In genomic region chr18:49859006-49859359, GRCh38 we compare ENCODE assay signal across 12 cellular contexts. TPM values are rescaled to one million over a fixed set of nuclear protein-coding genes. Genes with fewer than 3 reads are reported as not detected.
DNase-seq lines count a peak whose midpoint lies in the region; ATAC-seq, FAIRE-seq and TF ChIP-seq lines count a peak whose summit lies in the region.
"Had no signal": no experiment of that assay in that cellular context is flagged by ENCODE, and none has a peak within 500 bp of the region (broad histone marks: within the 10 kb centered on the region; RNA-seq: fewer than 3 reads in every experiment).

No MANE protein-coding gene starts in this region.

- in situ Hi-C loops in GM12878 (cut with MboI): loop anchor here (5.0 kb wide), 3 partner anchors 302 to 1182 kb away; no protein-coding TSS in a partner anchor

- SMC1A ChIA-PET in GM12878 (lab: Charles Lee; ENCODE audit: uncharacterized antibody, unreplicated experiment): interaction anchor here (0.6 to 8.7 kb wide), 19 partner anchors 14 to 1184 kb away, joined by 3 to 63 read pairs (median 3); partner anchors contain the start of gene C18orf32

- no peak for DNase-seq in HFFc6
- no peak for DNase-seq in GM12878 (ENCODE audit: low read depth, low spot score)
- DNase-seq in stomach: peak; percentile 78
- no peak for DNase-seq in GM19238 (ENCODE audit: insufficient read length, low spot score)
- DNase-seq in hepatic stellate cell (ENCODE audit: low spot score): no peak

- H3K4me3 ChIP-seq in GM12878 (no peak overlapping the region), liver (ENCODE audit: low read depth in 1 of 3, low read length in 3 of 3) (no peak overlapping the region), stomach (no peak overlapping the region)
- H3K4me3 ChIP-seq: BLaER1 treated with 17β-estradiol and CSF1 and Interleukin-3, amounts not matched to agents 10 nM and 100 nM had no signal

- 31% methylated on average over 6 of the region's 6 CpGs for WGBS in GM12878 (ENCODE audit: insufficient coverage, insufficient replicate concordance, low lambda C conversion rate, missing lambda C conversion rate)
- whole genome bisulfite sequencing in liver: 21% methylated on average over 6 of the region's 6 CpGs
- WGBS in stomach, 5 donors: 24 to 43% (median 33%) methylated on average over 6 of the region's 6 CpGs

- CTCF ChIA-PET in GM12878 (lab: Yijun Ruan, JAX): interaction anchor here (0.6 to 10.0 kb wide), 30 partner anchors 8 to 569 kb away, joined by 3 to 177 read pairs (median 4); no protein-coding TSS in a partner anchor

- TF ChIP-seq CTCF in HFFc6 (IDR thresholded peaks at IDR 0.05) (peak; percentile 5), GM12878 (IDR thresholded peaks at IDR 0.05 in 2 of 3, conservative IDR thresholded peaks at IDR 0.05 in 1 of 3; ENCODE audit: control insufficient read depth in 2 of 3, extremely low read depth in 1 of 3, insufficient read depth in 1 of 3, low read depth in 3 of 3, low read length in 3 of 3) (no peak), liver (IDR thresholded peaks at IDR 0.05; ENCODE audit: low read depth, low read length, missing input control) (no peak), stomach (IDR thresholded peaks at IDR 0.05) (no peak)

- no peak overlapping the region for H2AFZ ChIP-seq in GM12878 (ENCODE audit: control insufficient read depth, low read depth, low read length)

- H3K9me3 ChIP-seq in GM12878 (replicated peaks; ENCODE audit: control insufficient read depth, insufficient read depth, low read length) (no peaks in the 10 kb centered on the region), liver (ENCODE audit: control insufficient read depth in 4 of 4, low read length in 3 of 4) (no peaks in the 10 kb centered on the region), stomach (no peaks in the 10 kb centered on the region)
- H3K9me3 ChIP-seq: BLaER1 treated with 17β-estradiol and CSF1 and Interleukin-3, amounts not matched to agents 10 nM and 100 nM; neutrophil had no signal

- H3K36me3 ChIP-seq in GM12878 (ENCODE audit: control insufficient read depth in 2 of 2, insufficient read depth in 2 of 2, low read length in 1 of 2) (no peaks in the 10 kb centered on the region), liver (ENCODE audit: control insufficient read depth in 4 of 4, insufficient read depth in 3 of 4, low read depth in 1 of 4, low read length in 3 of 4) (no peaks in the 10 kb centered on the region), stomach (no peaks in the 10 kb centered on the region)
- H3K36me3 ChIP-seq: BLaER1 treated with 17β-estradiol and CSF1 and Interleukin-3, amounts not matched to agents 10 nM and 100 nM; neutrophil had no signal

- RAD21 ChIA-PET in GM12878 (lab: Charles Lee; ENCODE audit: unreplicated experiment): interaction anchor here (0.9 to 3.2 kb wide), 14 partner anchors 10 to 498 kb away, joined by 3 to 26 read pairs (median 4); no protein-coding TSS in a partner anchor

- H3K4me1 ChIP-seq in GM12878 (ENCODE audit: control insufficient read depth, insufficient read depth, low read length) (no peaks in the 10 kb centered on the region), liver (ENCODE audit: control insufficient read depth in 4 of 4, insufficient read depth in 4 of 4, low read length in 3 of 4) (peaks cover 0 to 21% (median 13%) of the 10 kb centered on the region in 4 donors), stomach (peaks cover 0 to 23% (median 17%) of the 10 kb centered on the region in 4 donors)

- H3K27ac Mint-ChIP-seq in HFFc6: no peak overlapping the region
- H3K27ac Mint-ChIP-seq: activated CD4-positive, alpha-beta memory T cell treated with anti-CD3 and anti-CD28 coated beads for 36 hours; stimulated activated memory B cell treated with anti-CD40 and anti-IgM and Interleukin-4, amounts not matched to agents 10 μg/mL and 1 μg/mL and 100 μg/mL, for 72 hours had no signal

- POLR2A ChIA-PET in GM12878 (lab: Charles Lee): no interaction called here

- no peak overlapping the region for H3K4me3 Mint-ChIP-seq in HFFc6
- H3K4me3 Mint-ChIP-seq: activated CD4-positive, alpha-beta memory T cell treated with anti-CD3 and anti-CD28 coated beads for 36 hours; stimulated activated memory B cell treated with anti-CD40 and anti-IgM and Interleukin-4, amounts not matched to agents 10 μg/mL and 1 μg/mL and 100 μg/mL, for 72 hours had no signal

- TF ChIP-seq POLR2A in GM12878 (IDR thresholded peaks at IDR 0.05; ENCODE audit: low read depth, low read length) (no peak), stomach (IDR thresholded peaks at IDR 0.05) (no peak)

- H3K27me3 ChIP-seq in GM12878 (replicated peaks in 1 of 2; ENCODE audit: control insufficient read depth in 2 of 2, insufficient read depth in 2 of 2, low read length in 1 of 2) (no peaks in the 10 kb centered on the region; a peak in 1 of 4 replicates), liver (ENCODE audit: control insufficient read depth in 4 of 4, insufficient read depth in 4 of 4, low read length in 3 of 4) (no peaks in the 10 kb centered on the region), stomach (no peaks in the 10 kb centered on the region)
- H3K27me3 ChIP-seq: BLaER1 treated with 17β-estradiol and CSF1 and Interleukin-3, amounts not matched to agents 10 nM and 100 nM; neutrophil had no signal

- no peaks in the 10 kb centered on the region; the same call in 1 of the 2 replicates for H4K20me1 ChIP-seq in GM12878 (ENCODE audit: control insufficient read depth, insufficient read depth)
- H4K20me1 ChIP-seq: BLaER1 treated with 17β-estradiol and CSF1 and Interleukin-3, amounts not matched to agents 10 nM and 100 nM had no signal

- intact Hi-C loops in GM12878 (cut with micrococcal nuclease; ENCODE audit: unreplicated experiment) (loop anchor here (2.0 to 5.0 kb wide), 3 partner anchors 72 to 1182 kb away; no protein-coding TSS in a partner anchor), stomach (cut with DNase I; ENCODE audit: low total_unique reads) (no loop called here)

- BruUV-seq in GM12878 (replicated peaks; lab: Mats Ljungman, UMichigan): no TSS peak

- FAIRE-seq in GM12878 (lab: Jason Lieb, UNC): no peak
- FAIRE-seq: colon had no signal

- no peak overlapping the region for H3K4me2 ChIP-seq in GM12878 (ENCODE audit: control insufficient read depth, insufficient read depth)

- H3K4me1 Mint-ChIP-seq in HFFc6 (ENCODE audit: low read depth): peaks cover 7% of the 10 kb centered on the region
- H3K4me1 Mint-ChIP-seq: stimulated activated memory B cell treated with anti-CD40 and anti-IgM and Interleukin-4, amounts not matched to agents 10 μg/mL and 1 μg/mL and 100 μg/mL, for 72 hours had no signal

- ATAC-seq in GM12878 (peak; percentile 21), GM18498 (IDR thresholded peaks at IDR 0.05; ENCODE audit: unreplicated experiment) (no peak)
- ATAC-seq: stimulated activated memory B cell treated with anti-CD40 and anti-IgM and Interleukin-4, amounts not matched to agents 10 μg/mL and 1 μg/mL and 100 μg/mL, for 72 hours had no signal

- no peaks in the 10 kb centered on the region for H3K36me3 Mint-ChIP-seq in HFFc6 (ENCODE audit: low read depth)
- H3K36me3 Mint-ChIP-seq: activated CD4-positive, alpha-beta memory T cell treated with anti-CD3 and anti-CD28 coated beads for 36 hours; stimulated activated memory B cell treated with anti-CD40 and anti-IgM and Interleukin-4, amounts not matched to agents 10 μg/mL and 1 μg/mL and 100 μg/mL, for 72 hours had no signal

- no peak for TF ChIP-seq RAD21 in GM12878 (IDR thresholded peaks at IDR 0.05; ENCODE audit: insufficient read depth, low read depth, low read length)
- TF ChIP-seq RAD21 in liver (IDR thresholded peaks at IDR 0.05): peak; percentile 2 to 20

- H3K79me2 ChIP-seq in GM12878 (ENCODE audit: control insufficient read depth, insufficient read depth, low read length): no peaks in the 10 kb centered on the region

- H3K27ac ChIP-seq in GM12878 (ENCODE audit: control insufficient read depth, insufficient read depth) (no peak overlapping the region), liver (ENCODE audit: low read depth in 1 of 2, low read length in 2 of 2) (peak overlapping the region; percentile 59 to 81), stomach (peak overlapping the region; percentile 65 to 89 (median 82))
- H3K27ac ChIP-seq: BLaER1 treated with 17β-estradiol and CSF1 and Interleukin-3, amounts not matched to agents 10 nM and 100 nM; neutrophil had no signal

- TF ChIP-seq EP300 in GM12878 (IDR thresholded peaks at IDR 0.05; ENCODE audit: borderline replicate concordance in 1 of 2, control insufficient read depth in 1 of 2, low read depth in 2 of 2, low read length in 2 of 2): no peak
- TF ChIP-seq EP300 in stomach (IDR thresholded peaks at IDR 0.05): no peak

- H3K9ac ChIP-seq in GM12878 (ENCODE audit: control insufficient read depth, insufficient read depth, low read length) (no peak overlapping the region), liver (ENCODE audit: low read depth in 1 of 2, low read length in 2 of 2) (peak overlapping the region; percentile 34 to 52)

- no peaks in the 10 kb centered on the region for H3K9me3 Mint-ChIP-seq in HFFc6
- H3K9me3 Mint-ChIP-seq: activated CD4-positive, alpha-beta memory T cell treated with anti-CD3 and anti-CD28 coated beads for 36 hours; stimulated activated memory B cell treated with anti-CD40 and anti-IgM and Interleukin-4, amounts not matched to agents 10 μg/mL and 1 μg/mL and 100 μg/mL, for 72 hours had no signal

- H3K27me3 Mint-ChIP-seq in HFFc6 (ENCODE audit: insufficient read depth): peaks cover 22% of the 10 kb centered on the region
- H3K27me3 Mint-ChIP-seq: activated CD4-positive, alpha-beta memory T cell treated with anti-CD3 and anti-CD28 coated beads for 36 hours; stimulated activated memory B cell treated with anti-CD40 and anti-IgM and Interleukin-4, amounts not matched to agents 10 μg/mL and 1 μg/mL and 100 μg/mL, for 72 hours had no signal

RNA-seq across cellular contexts. Expression of gene ACAA2, which starts 45.6 kb away (rescaled TPM):
- 10 to 100 TPM in 2 of 6 experiments, 1 to 10 TPM in 4; 6.3 to 23.3 (median 7.1) TPM for total RNA-seq in HFFc6 (2021; fragmentation: NEBNext Ultra II Directional; extraction: Animal tissue kit (Norgen Biotek cat#: 25700))
- 24.3 and 26.2 TPM in 2 replicates for total RNA-seq in GM12878 (2013; cell fraction: nucleolus; rRNA removed)
- 50.1 and 59.7 TPM in 2 replicates for total RNA-seq in GM12878 (2014; rRNA removed)
- 59.1 and 60.6 TPM in 2 replicates for total RNA-seq in GM12878 (2014; rRNA removed; fragmentation: Illumina TruSeq; extraction: Trizol)
- total RNA-seq in GM12878 (2021): 60.9 and 63.1 TPM in 2 replicates
- 68.6 TPM for polyA plus RNA-seq in GM12878 (2011; ENCODE audit: low read depth)
- polyA plus RNA-seq in GM12878 (2011; rRNA removed): 48.9 and 68.3 TPM in 2 replicates
- 39.0 and 54.5 TPM in 2 replicates for polyA plus RNA-seq in GM12878 (2011; cell fraction: cytosol; rRNA removed)
- polyA plus RNA-seq in GM12878 (2011; cell fraction: nucleus; rRNA removed): 28.0 and 35.2 TPM in 2 replicates
- 58.5 and 63.9 TPM in 2 replicates for polyA plus RNA-seq in GM12878 (2012)
- 66.0 and 80.4 TPM in 2 replicates for polyA plus RNA-seq in GM12878 (2014; fragmentation: Illumina TruSeq; extraction: Trizol)
- polyA plus RNA-seq in GM12878 (2014; fragmentation: Nextera tagmentation; extraction: Ambion mirVana): 10 to 100 TPM; 86.3 to 97.3 TPM
- 36.1 and 43.1 TPM in 2 replicates for polyA plus RNA-seq in GM12878 (2014; rRNA removed)
- polyA plus RNA-seq in GM12878 (2016; fragmentation: Nextera tagmentation; extraction: Ambion mirVana): 100 to 1,000 TPM; 130 to 134 TPM
- 35.9 and 36.5 TPM in 2 replicates for polyA minus RNA-seq in GM12878 (2011; rRNA and poly(A)+ RNA removed)
- 12.4 TPM in 2 replicates for polyA minus RNA-seq in GM12878 (2011; cell fraction: cytosol; rRNA and poly(A)+ RNA removed)
- polyA minus RNA-seq in GM12878 (2011; cell fraction: nucleus; rRNA and poly(A)+ RNA removed): 5.8 and 9.9 TPM in 2 replicates
- total RNA-seq in liver: 100 to 1,000 TPM in 1 of 2 donors, 10 to 100 TPM in 1; 55.6 to 674 TPM
- polyA plus RNA-seq in liver: 1,000 to 10,000 TPM in 1 of 2 donors, 100 to 1,000 TPM in 1; 618 to 1,315 TPM
- total RNA-seq in stomach: 100 to 1,000 TPM in 1 of 5 donors, 10 to 100 TPM in 4; 25.6 to 122 (median 45.5) TPM
- polyA plus RNA-seq in stomach: 10 to 100 TPM; 23.3 to 36.8 (median 35.3) TPM
